18 cellular contexts compared by ENCODE assay signal in the genomic region with DNA sequence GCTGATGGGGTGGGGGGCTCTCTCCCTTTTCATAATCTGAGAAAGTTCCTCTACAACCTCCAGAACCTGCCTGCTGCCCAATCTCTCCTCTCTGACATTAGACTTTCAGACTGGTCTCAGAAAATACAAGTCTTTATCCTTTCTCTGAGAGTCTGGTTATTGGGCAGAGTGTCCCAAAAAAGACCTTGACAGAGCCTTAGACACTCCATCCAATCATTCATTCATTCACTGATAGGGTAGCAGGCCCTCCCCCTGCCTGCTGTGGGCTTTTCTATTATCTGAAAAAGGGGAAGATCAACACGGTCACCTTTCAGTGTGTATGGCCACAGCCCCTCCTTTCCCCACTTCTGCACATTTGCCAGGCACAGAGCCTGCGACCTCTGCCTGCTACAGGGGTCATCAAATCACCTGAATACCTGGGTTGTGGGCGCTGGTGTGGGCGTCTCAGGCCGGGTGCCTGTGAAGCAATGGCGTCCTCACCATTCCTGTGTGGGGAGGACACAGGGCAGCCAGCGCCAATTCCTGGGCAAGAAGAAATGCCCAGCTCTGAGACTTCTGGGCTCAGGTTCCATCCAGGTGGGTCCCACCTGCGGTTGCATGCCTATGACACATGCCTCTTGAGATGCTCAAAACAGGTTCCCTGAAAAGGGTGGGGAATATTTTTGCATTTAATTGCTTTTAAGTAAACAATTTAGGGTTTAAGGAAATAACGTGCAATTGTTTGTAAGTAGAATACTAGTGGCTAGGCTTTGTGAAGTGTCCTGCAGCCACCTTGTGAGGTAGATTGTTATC. TPM values are rescaled to one million over a fixed set of nuclear protein-coding genes. Genes with fewer than 3 reads are reported as not detected.
DNase-seq lines count a peak whose midpoint lies in the region; ATAC-seq and TF ChIP-seq lines count a peak whose summit lies in the region.
"Had no signal": no experiment of that assay in that cellular context is flagged by ENCODE, and none has a peak within 500 bp of the region (broad histone marks: within the 10 kb centered on the region; RNA-seq: fewer than 3 reads in every experiment).

No MANE protein-coding gene starts in this region.

- ATAC-seq in right cardiac atrium (no peak), GM19324 (IDR thresholded peaks at IDR 0.05; ENCODE audit: low FRiP score, unreplicated experiment) (no peak)
- no peak for ATAC-seq in naive thymus-derived CD8-positive, alpha-beta T cell

- H3K4me3 Mint-ChIP-seq in naive thymus-derived CD8-positive, alpha-beta T cell = no peak overlapping the region
- no peak overlapping the region for H3K4me3 Mint-ChIP-seq in HFFc6

- no peaks in the 10 kb centered on the region for H3K9me3 Mint-ChIP-seq in naive thymus-derived CD8-positive, alpha-beta T cell
- H3K9me3 Mint-ChIP-seq in HFFc6 = no peaks in the 10 kb centered on the region

- no peaks in the 10 kb centered on the region for H3K4me1 ChIP-seq in right cardiac atrium (ENCODE audit: control insufficient read depth, insufficient read depth, low read length)

- H3K4me1 Mint-ChIP-seq in naive thymus-derived CD8-positive, alpha-beta T cell = peaks cover 7 to 24% (median 21%) of the 10 kb centered on the region in 4 donors
- peaks cover 10% of the 10 kb centered on the region for H3K4me1 Mint-ChIP-seq in HFFc6 (ENCODE audit: low read depth)

- DNase-seq in cardiac septum (ENCODE audit: low spot score) = peak; percentile 20
- no peak for DNase-seq in right cardiac atrium
- peak; percentile 60 for DNase-seq in NCI-H2196 treated with DMSO at 0.1 percent for 48 hours (lab: John Stamatoyannopoulos, UW; ENCODE audit: unreplicated experiment)
- peak; percentile 31 for DNase-seq in islet precursor cell
- DNase-seq in naive thymus-derived CD8-positive, alpha-beta T cell = no peak
- DNase-seq in HFFc6 = no peak
- DNase-seq in AG08396 (ENCODE audit: low spot score) = no peak
- DNase-seq: activated CD4-positive, alpha-beta T cell treated with anti-CD3 and anti-CD28 coated beads for 4 hours; activated naive CD4-positive, alpha-beta T cell treated with Interleukin-2 at 50 U/mL for 16 hours; COR-L47; foreskin melanocyte; GDM1; left ventricle myocardium inferior; MV-4-11; T1000 had no signal

- 81% methylated on average over 9 of the region's 9 CpGs for WGBS in right cardiac atrium

- no peak overlapping the region for H3K4me3 ChIP-seq in right cardiac atrium (ENCODE audit: low read length)
- H3K4me3 ChIP-seq: left ventricle myocardium inferior, SK-N-MC had no signal

- H3K27me3 ChIP-seq in right cardiac atrium (ENCODE audit: control insufficient read depth, insufficient read depth) = no peaks in the 10 kb centered on the region

- no peak overlapping the region for H3K27ac ChIP-seq in right cardiac atrium (ENCODE audit: low read length)
- H3K27ac ChIP-seq: epithelial cell of prostate, left ventricle myocardium inferior, SK-N-MC had no signal

- peaks cover 3 to 22% (median 12%) of the 10 kb centered on the region in 5 donors for H3K27me3 Mint-ChIP-seq in naive thymus-derived CD8-positive, alpha-beta T cell
- H3K27me3 Mint-ChIP-seq in HFFc6 (ENCODE audit: insufficient read depth) = peaks cover 56% of the 10 kb centered on the region

- POLR2A ChIA-PET in naive thymus-derived CD8-positive, alpha-beta T cell (lab: Charles Lee) = no interaction called here

- H3K9me3 ChIP-seq in right cardiac atrium (ENCODE audit: control insufficient read depth, low read length) = no peaks in the 10 kb centered on the region
- H3K9me3 ChIP-seq: left ventricle myocardium inferior had no signal

- H3K27ac Mint-ChIP-seq in naive thymus-derived CD8-positive, alpha-beta T cell = no peak overlapping the region
- H3K27ac Mint-ChIP-seq in HFFc6 = no peak overlapping the region

- H3K36me3 Mint-ChIP-seq in naive thymus-derived CD8-positive, alpha-beta T cell = no peaks in the 10 kb centered on the region
- H3K36me3 Mint-ChIP-seq in HFFc6 (ENCODE audit: low read depth) = no peaks in the 10 kb centered on the region

- intact Hi-C loops in cardiac septum (cut with DNase I) = no loop called here
- intact Hi-C loops in right cardiac atrium (cut with DNase I) = no loop called here

- no peak for TF ChIP-seq CTCF in HFFc6 (IDR thresholded peaks at IDR 0.05)

RNA-seq across cellular contexts. Expression of a gene that starts 52.8 kb away (rescaled TPM):
- total RNA-seq in cardiac septum = 42.3 TPM
- 10 to 100 TPM; 39.7 to 45.0 (median 43.2) TPM for total RNA-seq in right cardiac atrium
- 6.3 TPM for polyA plus RNA-seq in right cardiac atrium
- 100 to 1,000 TPM; 194 to 204 TPM for total RNA-seq in naive thymus-derived CD8-positive, alpha-beta T cell
- 1 to 10 TPM; 4.5 to 8.3 (median 5.8) TPM for polyA plus RNA-seq in naive thymus-derived CD8-positive, alpha-beta T cell
- total RNA-seq in HFFc6 (2021; fragmentation: NEBNext Ultra II Directional; extraction: Animal tissue kit (Norgen Biotek cat#: 25700)) = 10 to 100 TPM; 32.9 to 37.6 (median 35.6) TPM

Comparison
In these comparisons a context has a peak if more than half of its experiments do, and no peak if none do; other contexts are left out.
1. DNase-seq: peak in cardiac septum (single experiment), NCI-H2196 treated with DMSO at 0.1 percent for 48 hours (single experiment) and islet precursor cell (single experiment); none in right cardiac atrium (0 of 3), naive thymus-derived CD8-positive, alpha-beta T cell (0 of 10), HFFc6 (single experiment) and AG08396 (single experiment).